ENCODE assay signal across 9 cellular contexts in the genomic region with DNA sequence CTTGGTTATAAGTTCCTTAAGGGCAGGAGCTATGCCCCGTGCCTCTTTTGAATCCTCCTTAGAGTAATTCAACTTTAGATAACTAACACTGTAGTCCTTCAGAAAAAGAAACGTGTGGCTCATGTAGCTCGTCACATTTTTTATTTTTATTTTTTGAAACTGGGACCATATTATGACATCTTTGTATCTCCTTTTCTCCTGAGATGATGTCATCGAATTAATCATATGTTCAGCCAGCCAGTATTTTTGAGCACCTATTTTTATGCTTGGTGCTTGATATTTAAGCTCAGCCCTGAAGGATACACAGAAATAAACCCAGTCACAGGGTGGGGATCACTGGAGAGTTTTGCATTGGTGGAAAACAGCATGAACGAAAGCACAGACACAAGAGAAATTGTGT.
"Had no signal": no experiment of that assay in that cellular context is flagged by ENCODE, and none has a peak within 500 bp of the region (broad histone marks: within the 10 kb centered on the region; RNA-seq: fewer than 3 reads in every experiment).

No MANE protein-coding gene starts in this region.

- H2AFZ ChIP-seq: GM23248 had no signal

- DNase-seq: GM23248, GOT3, H7, IMR-90, KBM-7 had no signal

- H3K9ac ChIP-seq: GM23248, KMS-11 had no signal

- H3K36me3 ChIP-seq: HAP-1 had no signal

- H3K4me1 ChIP-seq: HAP-1 had no signal

- ATAC-seq: HCT116 had no signal

- H3K27ac ChIP-seq: GM23248, HL-60, KMS-11 had no signal

- H3K4me2 ChIP-seq: KMS-11 had no signal

- H3K4me3 ChIP-seq: GM23248, HAP-1 had no signal
